ENCODE assay signal across 17 cellular contexts in the genomic region with DNA sequence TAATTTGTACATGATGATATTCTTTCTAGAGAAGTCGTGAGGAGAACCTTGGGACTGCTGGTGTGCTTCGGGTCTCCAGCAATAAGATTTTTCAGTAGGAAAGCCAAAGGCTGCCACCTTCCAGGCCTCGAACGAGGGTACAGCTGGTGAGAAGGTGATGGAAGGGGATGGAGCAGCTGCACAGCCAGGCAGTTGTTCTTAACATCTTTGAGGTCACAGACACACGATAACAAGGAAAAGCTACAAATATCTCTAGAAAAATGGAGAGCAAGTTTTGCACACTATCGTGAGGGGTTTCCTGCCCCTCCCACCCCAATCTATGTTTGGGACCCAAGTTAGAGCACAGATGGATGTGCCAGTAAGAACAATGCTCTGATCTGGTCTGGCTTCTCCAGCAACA. TPM values are rescaled to one million over a fixed set of nuclear protein-coding genes. Genes with fewer than 3 reads are reported as not detected.
DNase-seq lines count a peak whose midpoint lies in the region; ATAC-seq and TF ChIP-seq lines count a peak whose summit lies in the region.
"Had no signal": no experiment of that assay in that cellular context is flagged by ENCODE, and none has a peak within 500 bp of the region (broad histone marks: within the 10 kb centered on the region; RNA-seq: fewer than 3 reads in every experiment).

No MANE protein-coding gene starts in this region.

- intact Hi-C loops in activated CD4-positive, alpha-beta T cell treated with anti-CD3 and anti-CD28 coated beads for 36 hours (cut with DNase I, micrococcal nuclease) = loop anchor here in 1 of 2 experiments (5.0 kb wide), 1 partner anchor 198 kb away; no protein-coding TSS in a partner anchor
- intact Hi-C loops in testis (cut with DNase I; ENCODE audit: low total_unique reads) = no loop called here

- H3K27me3 ChIP-seq in BLaER1 = no peaks in the 10 kb centered on the region
- no peaks in the 10 kb centered on the region for H3K27me3 ChIP-seq in GM23248 (replicated peaks; ENCODE audit: insufficient read depth)
- H3K27me3 ChIP-seq in testis = no peaks in the 10 kb centered on the region

- H3K4me1 Mint-ChIP-seq in activated CD4-positive, alpha-beta T cell treated with anti-CD3 and anti-CD28 coated beads for 36 hours = peaks cover 50% of the 10 kb centered on the region
- peaks cover 53% of the 10 kb centered on the region for H3K4me1 Mint-ChIP-seq in activated CD4-positive, alpha-beta T cell treated with anti-CD3 and anti-CD28 coated beads, Interleukin-2, amount 10 ng/mL, durations not matched to agents 7 days and 5 days
- peaks cover 59% of the 10 kb centered on the region for H3K4me1 Mint-ChIP-seq in activated naive CD8-positive, alpha-beta T cell (ENCODE audit: low read depth)

- no peak overlapping the region for H3K9ac ChIP-seq in BLaER1
- no peak overlapping the region for H3K9ac ChIP-seq in GM23248

- peak overlapping the region; percentile 41 for H3K4me2 ChIP-seq in BLaER1
- H3K4me2 ChIP-seq in GM23248 (ENCODE audit: unreplicated experiment) = no peak overlapping the region

- no peak overlapping the region for H3K4me3 Mint-ChIP-seq in activated CD4-positive, alpha-beta T cell treated with anti-CD3 and anti-CD28 coated beads for 36 hours
- no peak overlapping the region for H3K4me3 Mint-ChIP-seq in activated CD4-positive, alpha-beta T cell treated with anti-CD3 and anti-CD28 coated beads, Interleukin-2, amount 10 ng/mL, durations not matched to agents 7 days and 5 days
- no peak overlapping the region for H3K4me3 Mint-ChIP-seq in activated naive CD8-positive, alpha-beta T cell
- H3K4me3 Mint-ChIP-seq: H9 had no signal

- H3F3A ChIP-seq in GM23248 (ENCODE audit: insufficient read depth) = peaks cover 12% of the 10 kb centered on the region

- TF ChIP-seq POLR2A in testis (IDR thresholded peaks at IDR 0.05) = no peak

- no peaks in the 10 kb centered on the region for H4K20me1 ChIP-seq in BLaER1
- H4K20me1 ChIP-seq in GM23248 (ENCODE audit: insufficient read depth) = no peaks in the 10 kb centered on the region

- CTCF ChIA-PET in activated CD4-positive, alpha-beta T cell treated with anti-CD3 and anti-CD28 coated beads for 36 hours (lab: Charles Lee) = interaction anchor here (0.6 to 1.2 kb wide), 6 partner anchors 9 to 180 kb away, joined by 3 to 4 read pairs (median 4); no protein-coding TSS in a partner anchor
- CTCF ChIA-PET in activated CD4-positive, alpha-beta T cell treated with anti-CD3 and anti-CD28 coated beads, Interleukin-2, amount 10 ng/mL, durations not matched to agents 7 days and 5 days (lab: Charles Lee) = interaction anchor here (0.7 to 2.5 kb wide), 3 partner anchors 13 to 57 kb away, joined by 3 to 5 read pairs (median 3); no protein-coding TSS in a partner anchor

- H3K4me1 ChIP-seq in BLaER1 (peaks cover 57% of the 10 kb centered on the region), GM23248 (ENCODE audit: insufficient read depth) (peaks cover 13% of the 10 kb centered on the region; the same call in 1 of the 2 replicates), testis (peaks cover 29% of the 10 kb centered on the region)

- POLR2A ChIA-PET in activated CD4-positive, alpha-beta T cell treated with anti-CD3 and anti-CD28 coated beads for 36 hours (lab: Charles Lee) = interaction anchor here (0.7 kb wide), 1 partner anchor 71 kb away, joined by 3 read pairs; no protein-coding TSS in a partner anchor
- POLR2A ChIA-PET in activated CD4-positive, alpha-beta T cell treated with anti-CD3 and anti-CD28 coated beads, Interleukin-2, amount 10 ng/mL, durations not matched to agents 7 days and 5 days (lab: Charles Lee) = no interaction called here

- H3K9me2 ChIP-seq in GM23248 (ENCODE audit: insufficient read depth) = no peaks in the 10 kb centered on the region

- H3K36me3 Mint-ChIP-seq in activated CD4-positive, alpha-beta T cell treated with anti-CD3 and anti-CD28 coated beads for 36 hours (ENCODE audit: low read depth) = peaks cover 63% of the 10 kb centered on the region
- H3K36me3 Mint-ChIP-seq in activated CD4-positive, alpha-beta T cell treated with anti-CD3 and anti-CD28 coated beads, Interleukin-2, amount 10 ng/mL, durations not matched to agents 7 days and 5 days (ENCODE audit: low read depth) = peaks cover 35% of the 10 kb centered on the region
- peaks cover 16% of the 10 kb centered on the region for H3K36me3 Mint-ChIP-seq in activated naive CD8-positive, alpha-beta T cell

- DNase-seq in activated CD4-positive, alpha-beta T cell treated with anti-CD3 and anti-CD28 coated beads for 36 hours = no peak
- no peak for DNase-seq in activated CD4-positive, alpha-beta T cell treated with anti-CD3 and anti-CD28 coated beads, Interleukin-2, amount 10 ng/mL, durations not matched to agents 7 days and 5 days
- DNase-seq in GM23248 = no peak
- DNase-seq in NCI-H2107 treated with DMSO at 0.1 percent for 48 hours (lab: John Stamatoyannopoulos, UW; ENCODE audit: unreplicated experiment) = no peak
- no peak for DNase-seq in testis
- DNase-seq: 8988T, H9, KG1, NCI-H1105 treated with DMSO at 0.1 percent for 48 hours, NCI-H1694, NCI-H2081 treated with DMSO at 0.1 percent for 48 hours, SHP77 had no signal

- H3K79me2 ChIP-seq in GM23248 (ENCODE audit: insufficient read depth) = no peaks in the 10 kb centered on the region

- no peak for TF ChIP-seq CTCF in testis (IDR thresholded peaks at IDR 0.05)

- peak overlapping the region; percentile 15 for H3K27ac Mint-ChIP-seq in activated CD4-positive, alpha-beta T cell treated with anti-CD3 and anti-CD28 coated beads for 36 hours
- no peak overlapping the region for H3K27ac Mint-ChIP-seq in activated CD4-positive, alpha-beta T cell treated with anti-CD3 and anti-CD28 coated beads, Interleukin-2, amount 10 ng/mL, durations not matched to agents 7 days and 5 days
- peak overlapping the region; percentile 99 for H3K27ac Mint-ChIP-seq in activated naive CD8-positive, alpha-beta T cell
- H3K27ac Mint-ChIP-seq: H9 had no signal

- H3K36me3 ChIP-seq in BLaER1 (no peaks in the 10 kb centered on the region; the same call in 1 of the 2 replicates), GM23248 (ENCODE audit: low read depth) (no peaks in the 10 kb centered on the region), testis (ENCODE audit: low read depth, missing control alignments) (no peaks in the 10 kb centered on the region)

- no peaks in the 10 kb centered on the region for H3K27me3 Mint-ChIP-seq in activated CD4-positive, alpha-beta T cell treated with anti-CD3 and anti-CD28 coated beads for 36 hours
- H3K27me3 Mint-ChIP-seq in activated CD4-positive, alpha-beta T cell treated with anti-CD3 and anti-CD28 coated beads, Interleukin-2, amount 10 ng/mL, durations not matched to agents 7 days and 5 days = no peaks in the 10 kb centered on the region
- no peaks in the 10 kb centered on the region for H3K27me3 Mint-ChIP-seq in activated naive CD8-positive, alpha-beta T cell

- peak overlapping the region; percentile 22; the same call in 1 of the 2 replicates for H2AFZ ChIP-seq in GM23248

- H3K27ac ChIP-seq in BLaER1 = peak overlapping the region; percentile 1; the same call in 1 of the 2 replicates
- H3K27ac ChIP-seq in GM23248 = no peak overlapping the region
- H3K27ac ChIP-seq in testis = no peak overlapping the region

- WGBS in GM23248 (ENCODE audit: low coverage in 1 of 2, low lambda C conversion rate in 2 of 2, missing lambda C conversion rate in 2 of 2), 2 experiments = 73 to 76% methylated on average over 6 of the region's 6 CpGs
- WGBS in testis, 2 donors = 70 to 80% methylated on average over 6 of the region's 6 CpGs

- ATAC-seq in activated CD4-positive, alpha-beta T cell treated with anti-CD3 and anti-CD28 coated beads for 36 hours = no peak
- no peak for ATAC-seq in GM21529 (IDR thresholded peaks at IDR 0.05; ENCODE audit: unreplicated experiment)
- ATAC-seq: HepG2 had no signal

- H3K4me3 ChIP-seq in BLaER1 = no peak overlapping the region
- H3K4me3 ChIP-seq in GM23248 = no peak overlapping the region
- no peak overlapping the region for H3K4me3 ChIP-seq in testis

- H3K9me3 ChIP-seq in BLaER1 (peaks cover 37% of the 10 kb centered on the region), GM23248 (ENCODE audit: low read depth) (no peaks in the 10 kb centered on the region), testis (no peaks in the 10 kb centered on the region)

- in situ Hi-C loops in GM23248 (cut with MboI) = no loop called here

- H3K9me3 Mint-ChIP-seq in activated CD4-positive, alpha-beta T cell treated with anti-CD3 and anti-CD28 coated beads for 36 hours (ENCODE audit: low read depth) = peaks cover 24% of the 10 kb centered on the region
- peaks cover 28% of the 10 kb centered on the region for H3K9me3 Mint-ChIP-seq in activated CD4-positive, alpha-beta T cell treated with anti-CD3 and anti-CD28 coated beads, Interleukin-2, amount 10 ng/mL, durations not matched to agents 7 days and 5 days
- peaks cover 10% of the 10 kb centered on the region for H3K9me3 Mint-ChIP-seq in activated naive CD8-positive, alpha-beta T cell (ENCODE audit: low read depth)

RNA-seq across cellular contexts. Expression of gene IL7R, which starts 6.8 kb away (rescaled TPM):
- 100 to 1,000 TPM; 236 to 246 TPM for total RNA-seq in activated CD4-positive, alpha-beta T cell treated with anti-CD3 and anti-CD28 coated beads for 36 hours
- total RNA-seq in activated CD4-positive, alpha-beta T cell treated with anti-CD3 and anti-CD28 coated beads, Interleukin-2, amount 10 ng/mL, durations not matched to agents 7 days and 5 days = 100 to 1,000 TPM; 451 to 533 TPM
- 12.6 and 16.9 TPM in 2 replicates for total RNA-seq in GM23248 (2014; rRNA removed; shearing (Covaris generic))
- polyA plus RNA-seq in GM23248 (2016; fragmentation: Nextera tagmentation; extraction: Ambion mirVana) = 10.9 and 13.9 TPM in 2 replicates
- 10 to 100 TPM in 1 of 2 donors, 1 to 10 TPM in 1; 7.6 to 17.5 TPM for total RNA-seq in testis
- polyA plus RNA-seq in testis (ENCODE audit: insufficient read depth, low read depth, low replicate concordance) = 12.1 TPM
- total RNA-seq: H9, HepG2, NCI-H460 had no signal
- polyA plus RNA-seq: HepG2 had no signal

Comparison
In these comparisons a context has a peak if more than half of its experiments do, and no peak if none do; other contexts are left out.
1. RNA of gene IL7R, which starts 6.8 kb away (total RNA-seq): 451 to 533 TPM in activated CD4-positive, alpha-beta T cell treated with anti-CD3 and anti-CD28 coated beads, Interleukin-2, amount 10 ng/mL, durations not matched to agents 7 days and 5 days and 236 to 246 TPM in activated CD4-positive, alpha-beta T cell treated with anti-CD3 and anti-CD28 coated beads for 36 hours; 7.6 to 17.5 TPM in testis and 12.6 to 16.9 TPM in GM23248; every median in the first group is over 10 times any median in the second.